Comparison of ENCODE assay signal across 19 cellular contexts in the genomic region with DNA sequence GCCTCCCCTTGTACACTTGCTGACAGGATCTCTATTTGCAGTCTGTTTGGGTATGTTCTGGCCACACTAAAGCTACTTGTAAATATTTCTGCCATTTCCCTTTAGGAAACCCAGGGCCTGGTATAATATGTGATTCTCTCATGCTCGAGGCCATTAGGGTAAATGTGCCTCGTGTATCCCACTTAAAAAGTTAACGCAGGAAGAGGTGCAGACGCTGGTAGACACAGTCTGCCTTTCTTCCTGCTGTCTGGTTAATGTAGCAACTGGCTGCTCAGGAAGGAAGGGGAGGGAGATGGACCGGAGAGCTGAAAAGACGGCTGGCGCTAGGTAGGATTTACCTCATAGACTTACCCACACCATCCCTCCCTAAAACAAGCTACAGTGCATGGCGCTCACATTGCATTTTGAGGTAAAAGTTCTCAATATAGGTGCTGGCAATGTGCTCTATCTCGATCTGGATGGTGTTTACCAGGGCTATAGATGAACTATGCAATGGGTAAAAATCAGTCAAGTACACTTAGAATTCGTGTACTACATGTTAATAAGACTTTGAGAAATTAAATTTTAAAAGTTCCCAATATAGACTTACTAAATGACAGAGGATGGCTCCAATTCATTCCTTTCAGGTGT.
DNase-seq lines count a peak whose midpoint lies in the region; ATAC-seq and TF ChIP-seq lines count a peak whose summit lies in the region.
"Had no signal": no experiment of that assay in that cellular context is flagged by ENCODE, and none has a peak within 500 bp of the region (broad histone marks: within the 10 kb centered on the region; RNA-seq: fewer than 3 reads in every experiment).

No MANE protein-coding gene starts in this region.

- H3K27ac ChIP-seq in GM23338 (ENCODE audit: low read depth) (no peak overlapping the region; the same call in 1 of the 2 replicates), SJCRH30 (peak overlapping the region; percentile 44)
- H3K27ac ChIP-seq: tibial artery had no signal

- no peaks in the 10 kb centered on the region for H3K36me3 Mint-ChIP-seq in GM23338 (ENCODE audit: low read depth)
- H3K36me3 Mint-ChIP-seq in natural killer cell treated with Interleukin-12 subunit alpha and Interleukin-12 subunit beta and Interleukin-15 and Interleukin-18, amount 100 ng/mL, for 72 hours = no peaks in the 10 kb centered on the region
- H3K36me3 Mint-ChIP-seq in activated CD8-positive, alpha-beta memory T cell treated with anti-CD3 and anti-CD28 coated beads, Interleukin-2, amount 10 ng/mL, durations not matched to agents 7 days and 5 days = peaks cover 2% of the 10 kb centered on the region

- H3K4me2 ChIP-seq in GM23338 = peak overlapping the region; percentile 22; the same call in 1 of the 2 replicates

- peak overlapping the region; percentile 37; the same call in 1 of the 2 replicates for H3K27ac Mint-ChIP-seq in GM23338
- peak overlapping the region in 1 of 2 donors; percentile 85 for H3K27ac Mint-ChIP-seq in natural killer cell treated with Interleukin-12 subunit alpha and Interleukin-12 subunit beta and Interleukin-15 and Interleukin-18, amount 100 ng/mL, for 72 hours
- H3K27ac Mint-ChIP-seq in activated CD8-positive, alpha-beta memory T cell treated with anti-CD3 and anti-CD28 coated beads, Interleukin-2, amount 10 ng/mL, durations not matched to agents 7 days and 5 days = no peak overlapping the region
- H3K27ac Mint-ChIP-seq: activated CD4-positive, alpha-beta memory T cell treated with anti-CD3 and anti-CD28 coated beads, Interleukin-2, amount 10 ng/mL, durations not matched to agents 7 days and 5 days; B cell; stimulated activated memory B cell treated with anti-CD40 and anti-IgM and Interleukin-4, amounts not matched to agents 10 μg/mL and 1 μg/mL and 100 μg/mL, for 72 hours had no signal

- H3K27me3 ChIP-seq in GM23338 (ENCODE audit: insufficient read depth) (no peaks in the 10 kb centered on the region), SJCRH30 (no peaks in the 10 kb centered on the region)
- H3K27me3 ChIP-seq: tibial artery had no signal

- no peaks in the 10 kb centered on the region for H4K20me1 ChIP-seq in GM23338 (replicated peaks; ENCODE audit: insufficient read depth)

- H3K4me1 Mint-ChIP-seq in GM23338 = peaks cover 25% of the 10 kb centered on the region
- H3K4me1 Mint-ChIP-seq in natural killer cell treated with Interleukin-12 subunit alpha and Interleukin-12 subunit beta and Interleukin-15 and Interleukin-18, amount 100 ng/mL, for 72 hours (ENCODE audit: low read depth in 2 of 2) = peaks cover 33 to 49% of the 10 kb centered on the region in 2 donors
- no peaks in the 10 kb centered on the region for H3K4me1 Mint-ChIP-seq in activated CD8-positive, alpha-beta memory T cell treated with anti-CD3 and anti-CD28 coated beads, Interleukin-2, amount 10 ng/mL, durations not matched to agents 7 days and 5 days
- H3K4me1 Mint-ChIP-seq: activated CD4-positive, alpha-beta memory T cell treated with anti-CD3 and anti-CD28 coated beads, Interleukin-2, amount 10 ng/mL, durations not matched to agents 7 days and 5 days had no signal

- H3K79me2 ChIP-seq in GM23338 (replicated peaks; ENCODE audit: insufficient read depth) = peaks cover 20% of the 10 kb centered on the region

- H2AFZ ChIP-seq in GM23338 = no peak overlapping the region

- H3K4me3 ChIP-seq in GM23338 (no peak overlapping the region), SJCRH30 (no peak overlapping the region), fibroblast of villous mesenchyme (ENCODE audit: low read depth, low read length) (no peak overlapping the region)
- H3K4me3 ChIP-seq: tibial artery had no signal

- TF ChIP-seq CTCF in GM23338 (conservative IDR thresholded peaks at IDR 0.05; ENCODE audit: low read depth in 2 of 2) = no peak
- no peak for TF ChIP-seq CTCF in fibroblast of villous mesenchyme (IDR thresholded peaks at IDR 0.05; ENCODE audit: insufficient read depth, low read depth, low read length)

- H3K27me3 Mint-ChIP-seq in GM23338 (ENCODE audit: insufficient read depth, low read depth, poor library complexity) = peaks cover 3% of the 10 kb centered on the region
- no peaks in the 10 kb centered on the region for H3K27me3 Mint-ChIP-seq in natural killer cell treated with Interleukin-12 subunit alpha and Interleukin-12 subunit beta and Interleukin-15 and Interleukin-18, amount 100 ng/mL, for 72 hours
- H3K27me3 Mint-ChIP-seq in activated CD8-positive, alpha-beta memory T cell treated with anti-CD3 and anti-CD28 coated beads, Interleukin-2, amount 10 ng/mL, durations not matched to agents 7 days and 5 days = peaks cover 3% of the 10 kb centered on the region
- H3K27me3 Mint-ChIP-seq: activated CD4-positive, alpha-beta memory T cell treated with anti-CD3 and anti-CD28 coated beads, Interleukin-2, amount 10 ng/mL, durations not matched to agents 7 days and 5 days; B cell; stimulated activated memory B cell treated with anti-CD40 and anti-IgM and Interleukin-4, amounts not matched to agents 10 μg/mL and 1 μg/mL and 100 μg/mL, for 72 hours had no signal

- H3K9me3 ChIP-seq in SJCRH30 (replicated peaks) = no peaks in the 10 kb centered on the region
- H3K9me3 ChIP-seq: tibial artery had no signal

- ATAC-seq in GM23338 (peak; percentile 31; the same call in 2 of the 3 replicates), HG02588 (IDR thresholded peaks at IDR 0.05; ENCODE audit: unreplicated experiment) (no peak), HG03342 (IDR thresholded peaks at IDR 0.05; ENCODE audit: unreplicated experiment) (no peak), GM21737 (IDR thresholded peaks at IDR 0.05; ENCODE audit: unreplicated experiment) (no peak)
- ATAC-seq in natural killer cell treated with Interleukin-12 subunit alpha and Interleukin-12 subunit beta and Interleukin-15 and Interleukin-18, amount 100 ng/mL, for 72 hours = peak; percentile 46 to 61
- no peak for ATAC-seq in activated CD8-positive, alpha-beta memory T cell treated with anti-CD3 and anti-CD28 coated beads, Interleukin-2, amount 10 ng/mL, durations not matched to agents 7 days and 5 days
- ATAC-seq: stimulated activated memory B cell treated with anti-CD40 and anti-IgM and Interleukin-4, amounts not matched to agents 10 μg/mL and 1 μg/mL and 100 μg/mL, for 72 hours had no signal

- DNase-seq in GM23338 (ENCODE audit: low spot score) = no peak
- DNase-seq in SJCRH30 = peak in 1 of 2 experiments; percentile 14
- peak; percentile 81 for DNase-seq in fibroblast of villous mesenchyme (ENCODE audit: low read depth)
- DNase-seq in natural killer cell treated with Interleukin-12 subunit alpha and Interleukin-12 subunit beta and Interleukin-15 and Interleukin-18, amount 100 ng/mL, for 72 hours (ENCODE audit: low spot score) = no peak
- DNase-seq in activated CD8-positive, alpha-beta memory T cell treated with anti-CD3 and anti-CD28 coated beads, Interleukin-2, amount 10 ng/mL, durations not matched to agents 7 days and 5 days = no peak
- DNase-seq: activated CD4-positive, alpha-beta memory T cell treated with anti-CD3 and anti-CD28 coated beads, Interleukin-2, amount 10 ng/mL, durations not matched to agents 7 days and 5 days; caudate nucleus; H9; midbrain; MV-4-11; NCI-H2081; NCI-H526; small intestine; tibial artery had no signal

- no peak overlapping the region for H3K4me3 Mint-ChIP-seq in GM23338
- peak overlapping the region; percentile 27 for H3K4me3 Mint-ChIP-seq in natural killer cell treated with Interleukin-12 subunit alpha and Interleukin-12 subunit beta and Interleukin-15 and Interleukin-18, amount 100 ng/mL, for 72 hours
- no peak overlapping the region for H3K4me3 Mint-ChIP-seq in activated CD8-positive, alpha-beta memory T cell treated with anti-CD3 and anti-CD28 coated beads, Interleukin-2, amount 10 ng/mL, durations not matched to agents 7 days and 5 days
- H3K4me3 Mint-ChIP-seq: activated CD4-positive, alpha-beta memory T cell treated with anti-CD3 and anti-CD28 coated beads, Interleukin-2, amount 10 ng/mL, durations not matched to agents 7 days and 5 days; B cell; stimulated activated memory B cell treated with anti-CD40 and anti-IgM and Interleukin-4, amounts not matched to agents 10 μg/mL and 1 μg/mL and 100 μg/mL, for 72 hours had no signal

- H3K36me3 ChIP-seq in GM23338 (ENCODE audit: insufficient read depth) = no peaks in the 10 kb centered on the region
- H3K36me3 ChIP-seq in SJCRH30 = no peaks in the 10 kb centered on the region
- H3K36me3 ChIP-seq: tibial artery had no signal

- H3K4me1 ChIP-seq in GM23338 (ENCODE audit: insufficient read depth) (peaks cover 43% of the 10 kb centered on the region), SJCRH30 (peaks cover 28% of the 10 kb centered on the region)
- H3K4me1 ChIP-seq: tibial artery had no signal

- no peaks in the 10 kb centered on the region for H3K9me2 ChIP-seq in GM23338 (ENCODE audit: insufficient read depth)

- H3F3A ChIP-seq in GM23338 (replicated peaks; ENCODE audit: low read depth) = no peaks in the 10 kb centered on the region

- CTCF ChIA-PET in activated CD8-positive, alpha-beta memory T cell treated with anti-CD3 and anti-CD28 coated beads, Interleukin-2, amount 10 ng/mL, durations not matched to agents 7 days and 5 days (lab: Charles Lee) = no interaction called here

- no peaks in the 10 kb centered on the region for H3K9me3 Mint-ChIP-seq in GM23338
- H3K9me3 Mint-ChIP-seq in natural killer cell treated with Interleukin-12 subunit alpha and Interleukin-12 subunit beta and Interleukin-15 and Interleukin-18, amount 100 ng/mL, for 72 hours = no peaks in the 10 kb centered on the region
- H3K9me3 Mint-ChIP-seq in activated CD8-positive, alpha-beta memory T cell treated with anti-CD3 and anti-CD28 coated beads, Interleukin-2, amount 10 ng/mL, durations not matched to agents 7 days and 5 days (ENCODE audit: low read depth) = no peaks in the 10 kb centered on the region
- H3K9me3 Mint-ChIP-seq: activated CD4-positive, alpha-beta memory T cell treated with anti-CD3 and anti-CD28 coated beads, Interleukin-2, amount 10 ng/mL, durations not matched to agents 7 days and 5 days; H9 had no signal

TF ChIP-seq in GM23338, 12 proteins besides CTCF, POLR2A, EP300 and RAD21 (continues in another document):
- TF ChIP-seq ETS1 (IDR thresholded peaks at IDR 0.05) (no peak), POLR2AphosphoS5 (IDR thresholded peaks at IDR 0.05; ENCODE audit: low read depth) (no peak), JUNB (IDR thresholded peaks at IDR 0.05; ENCODE audit: unreplicated experiment) (no peak), NANOG (IDR thresholded peaks at IDR 0.05; ENCODE audit: borderline replicate concordance) (no peak), CREB1 (CRISPR knock-in tag; IDR thresholded peaks at IDR 0.05; ENCODE audit: low read depth) (no peak)

Comparison
In these comparisons a context has a peak if more than half of its experiments do, and no peak if none do; other contexts are left out.
1. ATAC-seq: peak in GM23338 (single experiment) and natural killer cell treated with Interleukin-12 subunit alpha and Interleukin-12 subunit beta and Interleukin-15 and Interleukin-18, amount 100 ng/mL, for 72 hours (2 of 2); none in HG02588 (single experiment), HG03342 (single experiment), activated CD8-positive, alpha-beta memory T cell treated with anti-CD3 and anti-CD28 coated beads, Interleukin-2, amount 10 ng/mL, durations not matched to agents 7 days and 5 days (single experiment) and GM21737 (single experiment).